ENCODE assay signal across 1 cellular context in genomic region chr19:53606031-53606430, GRCh38.
TF ChIP-seq lines count a peak whose summit lies in the region.

No MANE protein-coding gene starts in this region.

TF ChIP-seq in H1, 55 proteins besides CTCF, POLR2A, EP300 and RAD21:
- TF ChIP-seq NANOG (IDR thresholded peaks at IDR 0.05; ENCODE audit: insufficient read depth, low read depth, low read length, poor library complexity, severe bottlenecking) (no peak), HDAC6 (IDR thresholded peaks at IDR 0.05; ENCODE audit: low read depth, low read length) (no peak), TCF12 (IDR thresholded peaks at IDR 0.05; ENCODE audit: low read depth, low read length) (no peak), CHD2 (IDR thresholded peaks at IDR 0.05; ENCODE audit: low read length) (no peak), ATF3 (IDR thresholded peaks at IDR 0.05; ENCODE audit: insufficient read depth, low read depth, low read length) (no peak), KDM1A (IDR thresholded peaks at IDR 0.05; ENCODE audit: borderline replicate concordance, low read length) (no peak), EZH2 (IDR thresholded peaks at IDR 0.05; ENCODE audit: low read depth, low read length, severe bottlenecking) (no peak), EGR1 (IDR thresholded peaks at IDR 0.05; ENCODE audit: borderline replicate concordance, low read depth, low read length) (no peak), SIN3A (conservative IDR thresholded peaks at IDR 0.05 in 1 of 2, IDR thresholded peaks at IDR 0.05 in 1 of 2; ENCODE audit: low read depth in 1 of 2, low read length in 2 of 2) (no peak), CBX8 (IDR thresholded peaks at IDR 0.05; ENCODE audit: borderline replicate concordance, low read depth, low read length) (no peak)
